9 cellular contexts compared by ENCODE assay signal in the genomic region with DNA sequence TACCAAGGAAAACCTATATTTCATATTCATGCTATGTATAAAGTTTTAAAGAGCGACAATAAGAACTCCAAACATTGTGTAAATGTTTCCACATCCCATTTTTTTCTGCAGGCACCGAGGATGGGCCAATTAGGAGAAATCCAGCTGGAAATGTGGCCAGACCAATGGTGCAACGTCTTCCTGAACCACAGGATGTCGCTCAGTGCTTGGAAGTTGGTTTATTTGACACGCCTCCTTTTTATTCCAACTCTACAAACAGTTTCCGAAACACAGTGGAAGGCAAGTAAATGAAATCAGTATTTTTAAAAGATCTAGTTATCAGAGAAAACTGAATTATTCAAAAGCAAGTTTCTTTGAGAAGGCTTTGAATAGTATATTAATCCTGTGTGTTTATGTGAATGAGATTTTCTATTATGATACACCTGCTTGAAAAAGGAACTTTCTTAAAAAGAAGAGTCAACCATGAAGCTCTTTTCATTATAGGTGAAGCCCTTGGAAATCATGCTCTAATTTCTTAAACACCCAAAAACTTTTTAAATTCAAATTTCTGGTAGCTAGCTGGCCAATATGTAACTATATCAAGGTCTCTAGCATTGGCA. TPM values are rescaled to one million over a fixed set of nuclear protein-coding genes. Genes with fewer than 3 reads are reported as not detected.
DNase-seq lines count a peak whose midpoint lies in the region; ATAC-seq, FAIRE-seq and TF ChIP-seq lines count a peak whose summit lies in the region.
"Had no signal": no experiment of that assay in that cellular context is flagged by ENCODE, and none has a peak within 500 bp of the region (broad histone marks: within the 10 kb centered on the region; RNA-seq: fewer than 3 reads in every experiment).

No MANE protein-coding gene starts in this region.

- H3K9me3 Mint-ChIP-seq in astrocyte (ENCODE audit: unreplicated experiment): no peaks in the 10 kb centered on the region

- ATAC-seq in HG03442 (IDR thresholded peaks at IDR 0.05; ENCODE audit: unreplicated experiment): no peak

- H3K4me1 ChIP-seq in astrocyte (ENCODE audit: insufficient read depth, low read length) (no peaks in the 10 kb centered on the region), transverse colon (peaks cover 0 to 16% (median 0%) of the 10 kb centered on the region in 4 donors)

- H4K20me1 ChIP-seq in astrocyte (ENCODE audit: insufficient read depth, low read length): no peaks in the 10 kb centered on the region

- H2AFZ ChIP-seq in astrocyte (ENCODE audit: low read depth, low read length): no peak overlapping the region

- in situ Hi-C loops in transverse colon (cut with MboI; ENCODE audit: low pct_ligation_motif_present in 1 of 4, low pct_unique_long_range_greater_than_20kb in 1 of 4, low sequenced_read_pairs in 3 of 4): loop anchor here in 2 of 4 donors (25.0 kb wide), 2 partner anchors 185 to 385 kb away; no protein-coding TSS in a partner anchor

- H3K27ac ChIP-seq in astrocyte (ENCODE audit: low read depth, low read length) (no peak overlapping the region), transverse colon (no peak overlapping the region)

- H3K36me3 ChIP-seq in astrocyte (ENCODE audit: insufficient read depth, low read length) (no peaks in the 10 kb centered on the region), transverse colon (no peaks in the 10 kb centered on the region)

- no peak for TF ChIP-seq POLR2A in transverse colon (IDR thresholded peaks at IDR 0.05)

- H3K27me3 ChIP-seq in astrocyte (ENCODE audit: insufficient read depth, low read length): no peaks in the 10 kb centered on the region
- H3K27me3 ChIP-seq in transverse colon: no peaks in the 10 kb centered on the region

- H3K4me3 Mint-ChIP-seq in astrocyte (ENCODE audit: unreplicated experiment): no peak overlapping the region

- H3K79me2 ChIP-seq in astrocyte (ENCODE audit: insufficient read depth, low read length): no peaks in the 10 kb centered on the region

- FAIRE-seq in astrocyte (lab: Jason Lieb, UNC): peak; percentile 76

- DNase-seq in SIG-M5 treated with dmso at 0.1 percent for 504 hours (lab: John Stamatoyannopoulos, UW; ENCODE audit: unreplicated experiment) (peak; percentile 14), SIG-M5 (lab: John Stamatoyannopoulos, UW) (no peak), astrocyte (ENCODE audit: low read depth) (peak; percentile 68), iris pigment epithelial cell (ENCODE audit: low read depth) (peak; percentile 65), transverse colon (peak; percentile 16), NCI-H1105 treated with DMSO at 0.1 percent for 48 hours (lab: John Stamatoyannopoulos, UW) (no peak), RPMI8226 (no peak)

- TF ChIP-seq EP300 in transverse colon (IDR thresholded peaks at IDR 0.05; ENCODE audit: low read depth): no peak

- H3K4me1 Mint-ChIP-seq in astrocyte (ENCODE audit: low read depth, unreplicated experiment): peaks cover 13% of the 10 kb centered on the region

- no peaks in the 10 kb centered on the region for H3K27me3 Mint-ChIP-seq in astrocyte (ENCODE audit: low read depth, unreplicated experiment)

- TF ChIP-seq CTCF in astrocyte (IDR thresholded peaks at IDR 0.05; ENCODE audit: insufficient read depth, low read depth, low read length): peak; percentile 77
- TF ChIP-seq CTCF in transverse colon (IDR thresholded peaks at IDR 0.05): peak; percentile 29 to 58 (median 54)

- peak overlapping the region; percentile 29 for H3K4me2 ChIP-seq in astrocyte (ENCODE audit: low read length)

- intact Hi-C loops in transverse colon (cut with DNase I; ENCODE audit: low total_unique reads): loop anchor here (5.0 kb wide), 1 partner anchor 190 kb away; no protein-coding TSS in a partner anchor

- no peak overlapping the region for H3K9ac ChIP-seq in astrocyte (ENCODE audit: low read length)

- H3K36me3 Mint-ChIP-seq in astrocyte (ENCODE audit: low read depth, unreplicated experiment): no peaks in the 10 kb centered on the region

- 24 to 27% methylated on average over 6 of the region's 6 CpGs for WGBS in transverse colon (ENCODE audit: low coverage in 1 of 2), 2 donors

- no peak overlapping the region for H3K27ac Mint-ChIP-seq in astrocyte (ENCODE audit: unreplicated experiment)

- H3K4me3 ChIP-seq in astrocyte (ENCODE audit: insufficient read depth, low read depth, low read length) (no peak overlapping the region), transverse colon (no peak overlapping the region)

- H3K9me3 ChIP-seq in astrocyte (ENCODE audit: insufficient read depth, low read depth, low read length) (no peaks in the 10 kb centered on the region), transverse colon (no peaks in the 10 kb centered on the region)

RNA-seq across cellular contexts. Expression of a gene that starts 9.1 kb away (rescaled TPM):
- total RNA-seq in astrocyte (0.26 and 0.73 TPM in 2 replicates), transverse colon (under 1 TPM in 1 of 4 donors, not detected in 3; 0.41 TPM)
- total RNA-seq: T-helper 2 cell treated with Interferon-gamma antibody and Interleukin-4, amounts not matched to agents 100 ng/mL and 5 ng/mL, for 36 hours had no signal

Comparison
In these comparisons a context has a peak if more than half of its experiments do, and no peak if none do; other contexts are left out.
1. DNase-seq: peak in SIG-M5 treated with dmso at 0.1 percent for 504 hours (single experiment), astrocyte (single experiment), iris pigment epithelial cell (single experiment) and transverse colon (single experiment); none in SIG-M5 (single experiment), NCI-H1105 treated with DMSO at 0.1 percent for 48 hours (single experiment) and RPMI8226 (single experiment).